Comparison of ENCODE assay signal across 8 cellular contexts in genomic region chr13:97911311-97912138, GRCh38. TPM values are rescaled to one million over a fixed set of nuclear protein-coding genes. Genes with fewer than 3 reads are reported as not detected.
DNase-seq lines count a peak whose midpoint lies in the region; ATAC-seq and TF ChIP-seq lines count a peak whose summit lies in the region.

No MANE protein-coding gene starts in this region.

- no peaks in the 10 kb centered on the region for H3F3A ChIP-seq in SU-DHL-6 (ENCODE audit: insufficient read depth)

- no peak overlapping the region for H3K9ac ChIP-seq in SU-DHL-6 (ENCODE audit: low read length)

- no peaks in the 10 kb centered on the region for H3K4me1 ChIP-seq in HEK293 (ENCODE audit: control insufficient read depth, insufficient read depth, low read length)

- H3K9me3 ChIP-seq in HEK293 (ENCODE audit: control insufficient read depth, insufficient read depth, low read depth, low read length) (no peaks in the 10 kb centered on the region), SU-DHL-6 (ENCODE audit: insufficient read depth, low read length) (no peaks in the 10 kb centered on the region)

- H4K20me1 ChIP-seq in SU-DHL-6 (ENCODE audit: low read depth, low read length): no peaks in the 10 kb centered on the region

- no peaks in the 10 kb centered on the region for H3K9me2 ChIP-seq in SU-DHL-6 (replicated peaks; ENCODE audit: insufficient read depth, low read length)

- H3K27ac ChIP-seq in HEK293 (ENCODE audit: extremely low read depth, low read depth, low read length): no peak overlapping the region
- H3K27ac ChIP-seq in SU-DHL-6 (ENCODE audit: low read depth, low read length): no peak overlapping the region

- DNase-seq in NCI-H748 (lab: John Stamatoyannopoulos, UW; ENCODE audit: unreplicated experiment) (peak; percentile 36), NCI-H748 treated with DMSO at 0.1 percent for 48 hours (lab: John Stamatoyannopoulos, UW) (no peak), left lobe of liver (ENCODE audit: low spot score) (no peak)
- no peak for DNase-seq in stimulated activated naive CD4-positive, alpha-beta T cell treated with Interleukin-2 at 50 U/mL for 16 hours (lab: John Stamatoyannopoulos, UW)

- H3K27me3 ChIP-seq in SU-DHL-6 (ENCODE audit: low read length): no peaks in the 10 kb centered on the region

- CTCF ChIA-PET in HEK293 (lab: Yijun Ruan, JAX): interaction anchor here (0.6 to 2.7 kb wide), 17 partner anchors 9 to 1205 kb away, joined by 3 to 13 read pairs (median 4); no protein-coding TSS in a partner anchor

- H3K4me2 ChIP-seq in SU-DHL-6 (ENCODE audit: low read depth, low read length, poor library complexity, severe bottlenecking): no peak overlapping the region

- H3K36me3 ChIP-seq in HEK293 (ENCODE audit: control insufficient read depth in 2 of 2, insufficient read depth in 1 of 2, low read length in 2 of 2) (no peaks in the 10 kb centered on the region), SU-DHL-6 (ENCODE audit: low read length) (no peaks in the 10 kb centered on the region)

- TF ChIP-seq CTCF in HEK293 (tag by site-specific recombination; IDR thresholded peaks at IDR 0.05) (no peak), SU-DHL-6 (IDR thresholded peaks at IDR 0.05; ENCODE audit: insufficient read depth, low read length, poor library complexity, severe bottlenecking) (peak; percentile 24)

- no peaks in the 10 kb centered on the region for H3K79me2 ChIP-seq in SU-DHL-6 (ENCODE audit: insufficient read depth, low read length)

- H3K4me3 ChIP-seq in HEK293 (ENCODE audit: low read depth, low read length): no peak overlapping the region
- no peak overlapping the region for H3K4me3 ChIP-seq in SU-DHL-6 (ENCODE audit: insufficient read depth, low read length, poor library complexity, severe bottlenecking)

- POLR2A ChIA-PET in HEK293 (lab: Yijun Ruan, JAX): no interaction called here

- ATAC-seq in left lobe of liver (peak; percentile 87), HG02981 (IDR thresholded peaks at IDR 0.05; ENCODE audit: unreplicated experiment) (no peak), HG03025 (IDR thresholded peaks at IDR 0.05; ENCODE audit: low FRiP score, unreplicated experiment) (no peak)

- H2AFZ ChIP-seq in SU-DHL-6 (ENCODE audit: low read depth, low read length, severe bottlenecking): no peak overlapping the region

TF ChIP-seq in HEK293, 187 proteins besides CTCF, POLR2A, EP300 and RAD21:
- no peak for TF ChIP-seq ZBTB26 (tag by site-specific recombination; optimal IDR thresholded peaks at IDR 0.05)
- no peak for TF ChIP-seq ZNF580 (tag by site-specific recombination; IDR thresholded peaks at IDR 0.05)
- TF ChIP-seq ZNF16 (tag by site-specific recombination; IDR thresholded peaks at IDR 0.05; ENCODE audit: low read depth): no peak
- no peak for TF ChIP-seq ZSCAN5A (tag by site-specific recombination; IDR thresholded peaks at IDR 0.05)
- TF ChIP-seq ZNF654 (tag by site-specific recombination; IDR thresholded peaks at IDR 0.05; ENCODE audit: low read depth): 0 out of 2 replicates have a peak, but pooled peaks have one; percentile 10
- no peak for TF ChIP-seq ZNF114 (tag by site-specific recombination; IDR thresholded peaks at IDR 0.05)

RNA-seq across cellular contexts. Expression of gene IPO5, which starts 42.0 kb away (rescaled TPM):
- total RNA-seq in left lobe of liver: 44.8 TPM
